1 cellular context compared by ENCODE assay signal in the genomic region with DNA sequence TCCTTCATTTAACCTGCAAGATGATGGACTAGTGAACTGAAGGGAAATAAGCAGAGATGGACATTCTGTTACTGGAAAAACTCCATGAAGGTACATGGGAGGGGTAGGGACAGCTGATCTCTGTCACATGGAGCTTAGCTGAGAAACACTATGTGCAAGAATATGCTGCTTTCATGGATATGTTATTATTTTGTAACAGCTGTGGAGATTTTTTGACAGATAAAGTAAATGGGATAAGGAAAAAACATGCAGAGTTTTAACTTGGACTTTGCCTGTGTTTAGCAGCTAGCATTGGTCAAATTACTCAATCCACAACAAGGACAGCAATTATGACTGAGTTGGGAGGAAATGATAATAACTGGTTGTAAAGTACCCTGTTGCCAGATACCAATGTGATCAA.
TF ChIP-seq lines count a peak whose summit lies in the region.

No MANE protein-coding gene starts in this region.

TF ChIP-seq in HepG2, 621 proteins besides CTCF, POLR2A, EP300 and RAD21 (continued from another document and continues in another):
- TF ChIP-seq, protein P1, sequence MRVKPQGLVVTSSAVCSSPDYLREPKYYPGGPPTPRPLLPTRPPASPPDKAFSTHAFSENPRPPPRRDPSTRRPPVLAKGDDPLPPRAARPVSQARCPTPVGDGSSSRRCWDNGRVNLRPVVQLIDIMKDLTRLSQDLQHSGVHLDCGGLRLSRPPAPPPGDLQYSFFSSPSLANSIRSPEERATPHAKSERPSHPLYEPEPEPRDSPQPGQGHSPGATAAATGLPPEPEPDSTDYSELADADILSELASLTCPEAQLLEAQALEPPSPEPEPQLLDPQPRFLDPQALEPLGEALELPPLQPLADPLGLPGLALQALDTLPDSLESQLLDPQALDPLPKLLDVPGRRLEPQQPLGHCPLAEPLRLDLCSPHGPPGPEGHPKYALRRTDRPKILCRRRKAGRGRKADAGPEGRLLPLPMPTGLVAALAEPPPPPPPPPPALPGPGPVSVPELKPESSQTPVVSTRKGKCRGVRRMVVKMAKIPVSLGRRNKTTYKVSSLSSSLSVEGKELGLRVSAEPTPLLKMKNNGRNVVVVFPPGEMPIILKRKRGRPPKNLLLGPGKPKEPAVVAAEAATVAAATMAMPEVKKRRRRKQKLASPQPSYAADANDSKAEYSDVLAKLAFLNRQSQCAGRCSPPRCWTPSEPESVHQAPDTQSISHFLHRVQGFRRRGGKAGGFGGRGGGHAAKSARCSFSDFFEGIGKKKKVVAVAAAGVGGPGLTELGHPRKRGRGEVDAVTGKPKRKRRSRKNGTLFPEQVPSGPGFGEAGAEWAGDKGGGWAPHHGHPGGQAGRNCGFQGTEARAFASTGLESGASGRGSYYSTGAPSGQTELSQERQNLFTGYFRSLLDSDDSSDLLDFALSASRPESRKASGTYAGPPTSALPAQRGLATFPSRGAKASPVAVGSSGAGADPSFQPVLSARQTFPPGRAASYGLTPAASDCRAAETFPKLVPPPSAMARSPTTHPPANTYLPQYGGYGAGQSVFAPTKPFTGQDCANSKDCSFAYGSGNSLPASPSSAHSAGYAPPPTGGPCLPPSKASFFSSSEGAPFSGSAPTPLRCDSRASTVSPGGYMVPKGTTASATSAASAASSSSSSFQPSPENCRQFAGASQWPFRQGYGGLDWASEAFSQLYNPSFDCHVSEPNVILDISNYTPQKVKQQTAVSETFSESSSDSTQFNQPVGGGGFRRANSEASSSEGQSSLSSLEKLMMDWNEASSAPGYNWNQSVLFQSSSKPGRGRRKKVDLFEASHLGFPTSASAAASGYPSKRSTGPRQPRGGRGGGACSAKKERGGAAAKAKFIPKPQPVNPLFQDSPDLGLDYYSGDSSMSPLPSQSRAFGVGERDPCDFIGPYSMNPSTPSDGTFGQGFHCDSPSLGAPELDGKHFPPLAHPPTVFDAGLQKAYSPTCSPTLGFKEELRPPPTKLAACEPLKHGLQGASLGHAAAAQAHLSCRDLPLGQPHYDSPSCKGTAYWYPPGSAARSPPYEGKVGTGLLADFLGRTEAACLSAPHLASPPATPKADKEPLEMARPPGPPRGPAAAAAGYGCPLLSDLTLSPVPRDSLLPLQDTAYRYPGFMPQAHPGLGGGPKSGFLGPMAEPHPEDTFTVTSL (CRISPR knock-in tag; IDR thresholded peaks at IDR 0.05; ENCODE audit: borderline replicate concordance) = peak; percentile 29; the same call in 1 of the 2 replicates
- TF ChIP-seq SOX6 (IDR thresholded peaks at IDR 0.05) = no peak
- TF ChIP-seq SOX6 (CRISPR knock-in tag; IDR thresholded peaks at IDR 0.05) = 0 out of 2 replicates have a peak, but pooled peaks have one; percentile 26
- TF ChIP-seq ZNF614 (CRISPR knock-in tag; IDR thresholded peaks at IDR 0.05; ENCODE audit: borderline replicate concordance) = peak; percentile 35; the same call in 1 of the 2 replicates
- 0 out of 2 replicates have a peak, but pooled peaks have one; percentile 20 for TF ChIP-seq ZNF317 (CRISPR knock-in tag; IDR thresholded peaks at IDR 0.05)
- TF ChIP-seq SOX5 (CRISPR knock-in tag; IDR thresholded peaks at IDR 0.05; ENCODE audit: borderline replicate concordance) = 0 out of 2 replicates have a peak, but pooled peaks have one; percentile 26
- TF ChIP-seq ZUFSP (CRISPR knock-in tag; IDR thresholded peaks at IDR 0.05; ENCODE audit: borderline replicate concordance) = no peak
- no peak for TF ChIP-seq ARHGAP35 (CRISPR knock-in tag; IDR thresholded peaks at IDR 0.05; ENCODE audit: borderline replicate concordance)
- TF ChIP-seq MYNN (CRISPR knock-in tag; IDR thresholded peaks at IDR 0.05; ENCODE audit: low read depth) = no peak
- no peak for TF ChIP-seq PRDM4 (CRISPR knock-in tag; IDR thresholded peaks at IDR 0.05; ENCODE audit: borderline replicate concordance)
- no peak for TF ChIP-seq KDM1A (CRISPR knock-in tag; IDR thresholded peaks at IDR 0.05)
- TF ChIP-seq, protein P2, sequence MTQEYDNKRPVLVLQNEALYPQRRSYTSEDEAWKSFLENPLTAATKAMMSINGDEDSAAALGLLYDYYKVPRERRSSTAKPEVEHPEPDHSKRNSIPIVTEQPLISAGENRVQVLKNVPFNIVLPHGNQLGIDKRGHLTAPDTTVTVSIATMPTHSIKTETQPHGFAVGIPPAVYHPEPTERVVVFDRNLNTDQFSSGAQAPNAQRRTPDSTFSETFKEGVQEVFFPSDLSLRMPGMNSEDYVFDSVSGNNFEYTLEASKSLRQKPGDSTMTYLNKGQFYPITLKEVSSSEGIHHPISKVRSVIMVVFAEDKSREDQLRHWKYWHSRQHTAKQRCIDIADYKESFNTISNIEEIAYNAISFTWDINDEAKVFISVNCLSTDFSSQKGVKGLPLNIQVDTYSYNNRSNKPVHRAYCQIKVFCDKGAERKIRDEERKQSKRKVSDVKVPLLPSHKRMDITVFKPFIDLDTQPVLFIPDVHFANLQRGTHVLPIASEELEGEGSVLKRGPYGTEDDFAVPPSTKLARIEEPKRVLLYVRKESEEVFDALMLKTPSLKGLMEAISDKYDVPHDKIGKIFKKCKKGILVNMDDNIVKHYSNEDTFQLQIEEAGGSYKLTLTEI (CRISPR knock-in tag; conservative IDR thresholded peaks at IDR 0.05) = no peak
- TF ChIP-seq ZNF451 (CRISPR knock-in tag; IDR thresholded peaks at IDR 0.05) = no peak
- TF ChIP-seq CBX5 (CRISPR knock-in tag; IDR thresholded peaks at IDR 0.05; ENCODE audit: borderline replicate concordance) = no peak
- TF ChIP-seq KLF11 (CRISPR knock-in tag; IDR thresholded peaks at IDR 0.05) = no peak
- TF ChIP-seq, protein P3, sequence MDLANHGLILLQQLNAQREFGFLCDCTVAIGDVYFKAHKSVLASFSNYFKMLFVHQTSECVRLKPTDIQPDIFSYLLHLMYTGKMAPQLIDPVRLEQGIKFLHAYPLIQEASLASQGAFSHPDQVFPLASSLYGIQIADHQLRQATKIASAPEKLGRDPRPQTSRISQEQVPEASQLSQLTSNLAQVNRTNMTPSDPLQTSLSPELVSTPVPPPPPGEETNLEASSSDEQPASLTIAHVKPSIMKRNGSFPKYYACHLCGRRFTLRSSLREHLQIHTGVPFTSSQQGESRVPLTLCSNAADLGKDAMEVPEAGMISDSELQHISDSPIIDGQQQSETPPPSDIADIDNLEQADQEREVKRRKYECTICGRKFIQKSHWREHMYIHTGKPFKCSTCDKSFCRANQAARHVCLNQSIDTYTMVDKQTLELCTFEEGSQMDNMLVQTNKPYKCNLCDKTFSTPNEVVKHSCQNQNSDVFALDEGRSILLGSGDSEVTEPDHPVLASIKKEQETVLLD (CRISPR knock-in tag; IDR thresholded peaks at IDR 0.05; ENCODE audit: low read depth) = no peak
- TF ChIP-seq ZKSCAN8 (CRISPR knock-in tag; IDR thresholded peaks at IDR 0.05; ENCODE audit: borderline replicate concordance) = no peak
- 0 out of 2 replicates have a peak, but pooled peaks have one; percentile 9 for TF ChIP-seq BCL6 (CRISPR knock-in tag; IDR thresholded peaks at IDR 0.05)
- no peak for TF ChIP-seq SMAD1 (CRISPR knock-in tag; IDR thresholded peaks at IDR 0.05; ENCODE audit: borderline replicate concordance, low read depth)
- no peak for TF ChIP-seq ZNF883 (CRISPR knock-in tag; IDR thresholded peaks at IDR 0.05; ENCODE audit: not compliant biosample characterization)
- peak; percentile 35; the same call in 1 of the 2 replicates for TF ChIP-seq THAP11 (CRISPR knock-in tag; IDR thresholded peaks at IDR 0.05)
- TF ChIP-seq, protein P4, sequence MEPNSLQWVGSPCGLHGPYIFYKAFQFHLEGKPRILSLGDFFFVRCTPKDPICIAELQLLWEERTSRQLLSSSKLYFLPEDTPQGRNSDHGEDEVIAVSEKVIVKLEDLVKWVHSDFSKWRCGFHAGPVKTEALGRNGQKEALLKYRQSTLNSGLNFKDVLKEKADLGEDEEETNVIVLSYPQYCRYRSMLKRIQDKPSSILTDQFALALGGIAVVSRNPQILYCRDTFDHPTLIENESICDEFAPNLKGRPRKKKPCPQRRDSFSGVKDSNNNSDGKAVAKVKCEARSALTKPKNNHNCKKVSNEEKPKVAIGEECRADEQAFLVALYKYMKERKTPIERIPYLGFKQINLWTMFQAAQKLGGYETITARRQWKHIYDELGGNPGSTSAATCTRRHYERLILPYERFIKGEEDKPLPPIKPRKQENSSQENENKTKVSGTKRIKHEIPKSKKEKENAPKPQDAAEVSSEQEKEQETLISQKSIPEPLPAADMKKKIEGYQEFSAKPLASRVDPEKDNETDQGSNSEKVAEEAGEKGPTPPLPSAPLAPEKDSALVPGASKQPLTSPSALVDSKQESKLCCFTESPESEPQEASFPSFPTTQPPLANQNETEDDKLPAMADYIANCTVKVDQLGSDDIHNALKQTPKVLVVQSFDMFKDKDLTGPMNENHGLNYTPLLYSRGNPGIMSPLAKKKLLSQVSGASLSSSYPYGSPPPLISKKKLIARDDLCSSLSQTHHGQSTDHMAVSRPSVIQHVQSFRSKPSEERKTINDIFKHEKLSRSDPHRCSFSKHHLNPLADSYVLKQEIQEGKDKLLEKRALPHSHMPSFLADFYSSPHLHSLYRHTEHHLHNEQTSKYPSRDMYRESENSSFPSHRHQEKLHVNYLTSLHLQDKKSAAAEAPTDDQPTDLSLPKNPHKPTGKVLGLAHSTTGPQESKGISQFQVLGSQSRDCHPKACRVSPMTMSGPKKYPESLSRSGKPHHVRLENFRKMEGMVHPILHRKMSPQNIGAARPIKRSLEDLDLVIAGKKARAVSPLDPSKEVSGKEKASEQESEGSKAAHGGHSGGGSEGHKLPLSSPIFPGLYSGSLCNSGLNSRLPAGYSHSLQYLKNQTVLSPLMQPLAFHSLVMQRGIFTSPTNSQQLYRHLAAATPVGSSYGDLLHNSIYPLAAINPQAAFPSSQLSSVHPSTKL (CRISPR knock-in tag; IDR thresholded peaks at IDR 0.05) = peak; percentile 54; the same call in 1 of the 2 replicates
- no peak for TF ChIP-seq ZBTB34 (CRISPR knock-in tag; IDR thresholded peaks at IDR 0.05)
- TF ChIP-seq HNF4G (IDR thresholded peaks at IDR 0.05; ENCODE audit: borderline replicate concordance, low read depth, low read length) = peak; percentile 58; the same call in 1 of the 2 replicates
- no peak for TF ChIP-seq HNF4G (CRISPR knock-in tag; IDR thresholded peaks at IDR 0.05; ENCODE audit: borderline replicate concordance, low read depth)
- TF ChIP-seq, protein P5, sequence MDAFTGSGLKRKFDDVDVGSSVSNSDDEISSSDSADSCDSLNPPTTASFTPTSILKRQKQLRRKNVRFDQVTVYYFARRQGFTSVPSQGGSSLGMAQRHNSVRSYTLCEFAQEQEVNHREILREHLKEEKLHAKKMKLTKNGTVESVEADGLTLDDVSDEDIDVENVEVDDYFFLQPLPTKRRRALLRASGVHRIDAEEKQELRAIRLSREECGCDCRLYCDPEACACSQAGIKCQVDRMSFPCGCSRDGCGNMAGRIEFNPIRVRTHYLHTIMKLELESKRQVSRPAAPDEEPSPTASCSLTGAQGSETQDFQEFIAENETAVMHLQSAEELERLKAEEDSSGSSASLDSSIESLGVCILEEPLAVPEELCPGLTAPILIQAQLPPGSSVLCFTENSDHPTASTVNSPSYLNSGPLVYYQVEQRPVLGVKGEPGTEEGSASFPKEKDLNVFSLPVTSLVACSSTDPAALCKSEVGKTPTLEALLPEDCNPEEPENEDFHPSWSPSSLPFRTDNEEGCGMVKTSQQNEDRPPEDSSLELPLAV (CRISPR knock-in tag; conservative IDR thresholded peaks at IDR 0.05; ENCODE audit: low read depth) = no peak
- TF ChIP-seq, protein P6, sequence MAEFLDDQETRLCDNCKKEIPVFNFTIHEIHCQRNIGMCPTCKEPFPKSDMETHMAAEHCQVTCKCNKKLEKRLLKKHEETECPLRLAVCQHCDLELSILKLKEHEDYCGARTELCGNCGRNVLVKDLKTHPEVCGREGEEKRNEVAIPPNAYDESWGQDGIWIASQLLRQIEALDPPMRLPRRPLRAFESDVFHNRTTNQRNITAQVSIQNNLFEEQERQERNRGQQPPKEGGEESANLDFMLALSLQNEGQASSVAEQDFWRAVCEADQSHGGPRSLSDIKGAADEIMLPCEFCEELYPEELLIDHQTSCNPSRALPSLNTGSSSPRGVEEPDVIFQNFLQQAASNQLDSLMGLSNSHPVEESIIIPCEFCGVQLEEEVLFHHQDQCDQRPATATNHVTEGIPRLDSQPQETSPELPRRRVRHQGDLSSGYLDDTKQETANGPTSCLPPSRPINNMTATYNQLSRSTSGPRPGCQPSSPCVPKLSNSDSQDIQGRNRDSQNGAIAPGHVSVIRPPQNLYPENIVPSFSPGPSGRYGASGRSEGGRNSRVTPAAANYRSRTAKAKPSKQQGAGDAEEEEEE (CRISPR knock-in tag; IDR thresholded peaks at IDR 0.05; ENCODE audit: borderline replicate concordance) = no peak
